Comparison of ENCODE assay signal across 8 cellular contexts in the genomic region with DNA sequence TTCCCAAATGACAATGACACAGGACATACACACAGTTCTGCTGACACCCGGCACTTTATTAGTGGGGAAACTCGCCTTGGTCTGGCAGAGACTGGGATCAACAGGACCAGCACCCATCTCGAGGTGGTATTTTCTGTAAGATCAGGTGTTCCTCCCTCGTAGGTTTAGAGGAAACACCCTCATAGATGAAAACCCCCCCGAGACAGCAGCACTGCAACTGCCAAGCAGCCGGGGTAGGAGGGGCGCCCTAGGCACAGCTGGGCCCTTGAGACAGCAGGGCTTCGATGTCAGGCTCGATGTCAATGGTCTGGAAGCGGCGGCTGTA. TPM values are rescaled to one million over a fixed set of nuclear protein-coding genes. Genes with fewer than 3 reads are reported as not detected.
DNase-seq lines count a peak whose midpoint lies in the region; ATAC-seq, FAIRE-seq and TF ChIP-seq lines count a peak whose summit lies in the region.
"Not testable (repeated sequence)": the region's sequence is repeated elsewhere in the genome, so short reads cannot be mapped to it uniquely, and the experiment has no call there.

No MANE protein-coding gene starts in this region.

- not testable (repeated sequence) for H3K9me3 ChIP-seq in GM12878 (replicated peaks; ENCODE audit: control insufficient read depth, insufficient read depth, low read length); esophagus squamous epithelium; lower lobe of right lung; prostate gland; upper lobe of left lung

- SMC1A ChIA-PET in GM12878 (lab: Charles Lee; ENCODE audit: uncharacterized antibody, unreplicated experiment): interaction anchor here (0.9 to 5.0 kb wide), 6 partner anchors 13 to 59 kb away, joined by 3 to 34 read pairs (median 4); a partner anchor contains a TSS

- peak overlapping the region; percentile 96 for H3K27ac ChIP-seq in GM12878 (ENCODE audit: control insufficient read depth, insufficient read depth)
- H3K27ac ChIP-seq in esophagus squamous epithelium: peak overlapping the region; percentile 84 to 97 (median 90)
- peak overlapping the region; percentile 95 for H3K27ac ChIP-seq in lower lobe of right lung
- H3K27ac ChIP-seq in prostate gland: peak overlapping the region; percentile 81 to 84
- H3K27ac ChIP-seq in upper lobe of left lung: peak overlapping the region; percentile 88 to 95 (median 94)

- peaks cover 27% of the 10 kb centered on the region for H3K79me2 ChIP-seq in GM12878 (ENCODE audit: control insufficient read depth, insufficient read depth, low read length)

- POLR2A ChIA-PET in GM12878 (lab: Charles Lee): interaction anchor here (0.6 to 4.2 kb wide), 7 partner anchors 8 to 916 kb away, joined by 3 to 40 read pairs (median 4); a partner anchor contains a TSS

- peak; percentile 13 for DNase-seq in DMS 273 (lab: John Stamatoyannopoulos, UW; ENCODE audit: unreplicated experiment)
- DNase-seq in Jurkat, Clone E6-1 (ENCODE audit: low read depth, low spot score); GM12878 (ENCODE audit: low read depth, low spot score); esophagus squamous epithelium (lab: John Stamatoyannopoulos, UW); lower lobe of right lung; prostate gland (ENCODE audit: low spot score); upper lobe of left lung: not testable (repeated sequence)

- intact Hi-C loops in GM12878 (cut with micrococcal nuclease; ENCODE audit: unreplicated experiment): loop anchor here (5.0 kb wide), 1 partner anchor 50 kb away; no protein-coding TSS in a partner anchor
- intact Hi-C loops in esophagus squamous epithelium (cut with DNase I); lower lobe of right lung (cut with DNase I): not testable (repeated sequence)
- intact Hi-C loops in prostate gland (cut with DNase I): loop anchor here (5.0 kb wide), 1 partner anchor 55 kb away; a partner anchor contains a TSS

- not testable (repeated sequence) for BruUV-seq in GM12878 (replicated peaks; lab: Mats Ljungman, UMichigan)

- not testable (repeated sequence) for TF ChIP-seq POLR2A in GM12878 (IDR thresholded peaks at IDR 0.05; ENCODE audit: low read depth, low read length); esophagus squamous epithelium (IDR thresholded peaks at IDR 0.05); prostate gland (IDR thresholded peaks at IDR 0.05)
- TF ChIP-seq POLR2A in upper lobe of left lung (IDR thresholded peaks at IDR 0.05): peak in 1 of 4 donors; percentile 23

- peak overlapping the region; percentile 85 for H3K4me3 ChIP-seq in Jurkat, Clone E6-1 (ENCODE audit: low read length)
- peak overlapping the region; percentile 70 for H3K4me3 ChIP-seq in WI38 (ENCODE audit: low read depth, low read length)
- peak overlapping the region; percentile 98 for H3K4me3 ChIP-seq in GM12878
- H3K4me3 ChIP-seq in esophagus squamous epithelium: peak overlapping the region; percentile 47 to 78 (median 72)
- H3K4me3 ChIP-seq in lower lobe of right lung: peak overlapping the region; percentile 84
- peak overlapping the region; percentile 48 to 74 for H3K4me3 ChIP-seq in prostate gland
- peak overlapping the region; percentile 37 to 83 (median 70) for H3K4me3 ChIP-seq in upper lobe of left lung

- not testable (repeated sequence) for TF ChIP-seq RAD21 in GM12878 (IDR thresholded peaks at IDR 0.05; ENCODE audit: insufficient read depth, low read depth, low read length)

- not testable (repeated sequence) for H3K27me3 ChIP-seq in GM12878 (replicated peaks in 1 of 2; ENCODE audit: control insufficient read depth in 2 of 2, insufficient read depth in 2 of 2, low read length in 1 of 2); esophagus squamous epithelium; lower lobe of right lung (ENCODE audit: low read depth); prostate gland (replicated peaks; ENCODE audit: insufficient read depth); upper lobe of left lung

- not testable (repeated sequence) for H2AFZ ChIP-seq in GM12878 (ENCODE audit: control insufficient read depth, low read depth, low read length)

- RAD21 ChIA-PET in GM12878 (lab: Charles Lee; ENCODE audit: unreplicated experiment): interaction anchor here (0.9 to 2.4 kb wide), 5 partner anchors 12 to 56 kb away, joined by 3 to 16 read pairs (median 3); a partner anchor contains a TSS

- TF ChIP-seq EP300 in GM12878 (IDR thresholded peaks at IDR 0.05; ENCODE audit: borderline replicate concordance in 1 of 2, control insufficient read depth in 1 of 2, low read depth in 2 of 2, low read length in 2 of 2); upper lobe of left lung (IDR thresholded peaks at IDR 0.05): not testable (repeated sequence)

- CTCF ChIA-PET in GM12878 (lab: Yijun Ruan, JAX): interaction anchor here (1.0 to 4.1 kb wide), 5 partner anchors 12 to 92 kb away, joined by 3 to 32 read pairs (median 5); a partner anchor contains a TSS

- H3K4me2 ChIP-seq in GM12878 (ENCODE audit: control insufficient read depth, insufficient read depth): peak overlapping the region; percentile 92

- H3K4me1 ChIP-seq in GM12878 (ENCODE audit: control insufficient read depth, insufficient read depth, low read length) (peaks cover 21% of the 10 kb centered on the region), esophagus squamous epithelium (peaks cover 26 to 75% (median 48%) of the 10 kb centered on the region in 3 donors), lower lobe of right lung (peaks cover 45% of the 10 kb centered on the region), upper lobe of left lung (peaks cover 42 to 54% (median 51%) of the 10 kb centered on the region in 4 donors)
- H3K4me1 ChIP-seq in prostate gland (replicated peaks): not testable (repeated sequence)

- not testable (repeated sequence) for H4K20me1 ChIP-seq in GM12878 (ENCODE audit: control insufficient read depth, insufficient read depth)

- FAIRE-seq in GM12878 (lab: Jason Lieb, UNC): not testable (repeated sequence)

- in situ Hi-C loops in GM12878 (cut with MboI): not testable (repeated sequence)

- H3K36me3 ChIP-seq in GM12878 (ENCODE audit: control insufficient read depth in 2 of 2, insufficient read depth in 2 of 2, low read length in 1 of 2) (peaks cover 7 to 26% of the 10 kb centered on the region in 2 experiments), esophagus squamous epithelium (peaks cover 18 to 55% (median 20%) of the 10 kb centered on the region in 3 donors), lower lobe of right lung (peaks cover 58% of the 10 kb centered on the region), upper lobe of left lung (peaks cover 26 to 57% (median 37%) of the 10 kb centered on the region in 4 donors)
- not testable (repeated sequence) for H3K36me3 ChIP-seq in prostate gland

- 4% methylated on average over 9 of the region's 11 CpGs for WGBS in GM12878 (ENCODE audit: insufficient coverage, insufficient replicate concordance, low lambda C conversion rate, missing lambda C conversion rate)
- WGBS in esophagus squamous epithelium, 2 donors: 15 to 16% methylated on average over 6 to 11 of the region's 11 CpGs
- 24% methylated on average over 11 of the region's 11 CpGs for WGBS in prostate gland
- WGBS in upper lobe of left lung, 2 donors: 31 to 35% methylated on average over 5 to 7 of the region's 11 CpGs

- H3K9ac ChIP-seq in GM12878 (ENCODE audit: control insufficient read depth, insufficient read depth, low read length): peak overlapping the region; percentile 94

- ATAC-seq in GM12878: peak; percentile 37
- ATAC-seq in lower lobe of right lung: peak in 1 of 2 donors; percentile 5
- peak in 1 of 2 donors; percentile 1 for ATAC-seq in upper lobe of left lung (ENCODE audit: low FRiP score in 2 of 2)

- not testable (repeated sequence) for TF ChIP-seq CTCF in WI38 (IDR thresholded peaks at IDR 0.05; ENCODE audit: low read depth, low read length); GM12878 (IDR thresholded peaks at IDR 0.05 in 2 of 3, conservative IDR thresholded peaks at IDR 0.05 in 1 of 3; ENCODE audit: control insufficient read depth in 2 of 3, extremely low read depth in 1 of 3, insufficient read depth in 1 of 3, low read depth in 3 of 3, low read length in 3 of 3); esophagus squamous epithelium (IDR thresholded peaks at IDR 0.05); lower lobe of right lung (IDR thresholded peaks at IDR 0.05); prostate gland (IDR thresholded peaks at IDR 0.05); upper lobe of left lung (IDR thresholded peaks at IDR 0.05)

RNA-seq across cellular contexts. Expression of a gene that starts 1.1 kb away (rescaled TPM):
- 208 TPM for polyA plus RNA-seq in Jurkat, Clone E6-1 (2012; ENCODE audit: insufficient read depth, insufficient read length)
- 28.0 and 29.5 TPM in 2 replicates for total RNA-seq in GM12878 (2013; cell fraction: nucleolus; rRNA removed)
- total RNA-seq in GM12878 (2014; rRNA removed) (639 and 705 TPM in 2 replicates), GM12878 (2014; rRNA removed; fragmentation: Illumina TruSeq; extraction: Trizol) (210 and 245 TPM in 2 replicates), GM12878 (2021) (555 and 560 TPM in 2 replicates), esophagus squamous epithelium (100 to 1,000 TPM; 126 to 400 (median 228) TPM), lower lobe of right lung (450 TPM), prostate gland (100 to 1,000 TPM; 250 to 279 TPM), upper lobe of left lung (100 to 1,000 TPM; 174 to 603 (median 445) TPM)
- 149 TPM for polyA plus RNA-seq in GM12878 (2011; ENCODE audit: low read depth)
- polyA plus RNA-seq in GM12878 (2011; rRNA removed) (70.8 and 155 TPM in 2 replicates), GM12878 (2014; fragmentation: Illumina TruSeq; extraction: Trizol) (12.8 and 143 TPM in 2 replicates), GM12878 (2014; fragmentation: Nextera tagmentation; extraction: Ambion mirVana) (100 to 1,000 TPM in 1 of 2 experiments, 10 to 100 TPM in 1; 32.0 to 174 TPM), GM12878 (2014; rRNA removed) (947 and 967 TPM in 2 replicates), GM12878 (2016; fragmentation: Nextera tagmentation; extraction: Ambion mirVana) (1,000 to 10,000 TPM; 1,103 to 1,121 TPM)
- 287 and 437 TPM in 2 replicates for polyA plus RNA-seq in GM12878 (2011; cell fraction: cytosol; rRNA removed)
- polyA plus RNA-seq in GM12878 (2011; cell fraction: nucleus; rRNA removed): 173 and 177 TPM in 2 replicates
- polyA plus RNA-seq in GM12878 (2012): 320 and 364 TPM in 2 replicates
- polyA minus RNA-seq in GM12878 (2011; rRNA and poly(A)+ RNA removed): 42.4 and 98.3 TPM in 2 replicates
- polyA minus RNA-seq in GM12878 (2011; cell fraction: cytosol; rRNA and poly(A)+ RNA removed): 48.2 and 50.4 TPM in 2 replicates
- 27.4 and 51.1 TPM in 2 replicates for polyA minus RNA-seq in GM12878 (2011; cell fraction: nucleus; rRNA and poly(A)+ RNA removed)

RNA-seq across cellular contexts. Expression of a gene that starts 17.2 kb away (rescaled TPM):
- 35.0 TPM for polyA plus RNA-seq in Jurkat, Clone E6-1 (2012; ENCODE audit: insufficient read depth, insufficient read length)
- total RNA-seq in GM12878 (2013; cell fraction: nucleolus; rRNA removed): 110 and 117 TPM in 2 replicates
- total RNA-seq in GM12878 (2014; rRNA removed) (24.8 and 26.5 TPM in 2 replicates), GM12878 (2014; rRNA removed; fragmentation: Illumina TruSeq; extraction: Trizol) (57.6 and 58.8 TPM in 2 replicates), GM12878 (2021) (68.4 and 75.8 TPM in 2 replicates), esophagus squamous epithelium (10 to 100 TPM in 3 of 4 donors, 1 to 10 TPM in 1; 8.1 to 29.6 (median 19.3) TPM), lower lobe of right lung (71.3 TPM), prostate gland (10 to 100 TPM; 18.3 to 30.8 TPM), upper lobe of left lung (100 to 1,000 TPM in 2 of 6 donors, 10 to 100 TPM in 4; 28.1 to 190 (median 66.9) TPM)
- polyA plus RNA-seq in GM12878 (2011; ENCODE audit: low read depth): 45.0 TPM
- polyA plus RNA-seq in GM12878 (2011; rRNA removed) (72.1 and 77.1 TPM in 2 replicates), GM12878 (2014; fragmentation: Illumina TruSeq; extraction: Trizol) (70.6 and 80.9 TPM in 2 replicates), GM12878 (2014; fragmentation: Nextera tagmentation; extraction: Ambion mirVana) (10 to 100 TPM; 40.3 to 49.3 TPM), GM12878 (2014; rRNA removed) (62.3 and 69.3 TPM in 2 replicates), GM12878 (2016; fragmentation: Nextera tagmentation; extraction: Ambion mirVana) (10 to 100 TPM; 69.6 to 69.7 TPM)
- polyA plus RNA-seq in GM12878 (2011; cell fraction: cytosol; rRNA removed): 58.3 and 61.3 TPM in 2 replicates
- polyA plus RNA-seq in GM12878 (2011; cell fraction: nucleus; rRNA removed): 74.7 and 82.1 TPM in 2 replicates
- 46.7 and 50.0 TPM in 2 replicates for polyA plus RNA-seq in GM12878 (2012)
- polyA minus RNA-seq in GM12878 (2011; rRNA and poly(A)+ RNA removed): 107 and 161 TPM in 2 replicates
- 24.5 and 27.2 TPM in 2 replicates for polyA minus RNA-seq in GM12878 (2011; cell fraction: cytosol; rRNA and poly(A)+ RNA removed)
- polyA minus RNA-seq in GM12878 (2011; cell fraction: nucleus; rRNA and poly(A)+ RNA removed): 36.3 and 64.6 TPM in 2 replicates

RNA-seq across cellular contexts. Expression of a gene that starts 54.7 kb away (rescaled TPM):
- 624 TPM for polyA plus RNA-seq in Jurkat, Clone E6-1 (2012; ENCODE audit: insufficient read depth, insufficient read length)
- 56.0 and 62.2 TPM in 2 replicates for total RNA-seq in GM12878 (2013; cell fraction: nucleolus; rRNA removed)
- total RNA-seq in GM12878 (2014; rRNA removed) (246 and 269 TPM in 2 replicates), GM12878 (2014; rRNA removed; fragmentation: Illumina TruSeq; extraction: Trizol) (414 and 415 TPM in 2 replicates), GM12878 (2021) (463 and 474 TPM in 2 replicates), esophagus squamous epithelium (100 to 1,000 TPM; 290 to 421 (median 345) TPM), lower lobe of right lung (601 TPM), prostate gland (100 to 1,000 TPM; 296 to 343 TPM), upper lobe of left lung (100 to 1,000 TPM; 206 to 611 (median 456) TPM)
- 370 TPM for polyA plus RNA-seq in GM12878 (2011; ENCODE audit: low read depth)
- polyA plus RNA-seq in GM12878 (2011; rRNA removed) (265 and 285 TPM in 2 replicates), GM12878 (2014; fragmentation: Illumina TruSeq; extraction: Trizol) (568 and 674 TPM in 2 replicates), GM12878 (2014; fragmentation: Nextera tagmentation; extraction: Ambion mirVana) (1,000 to 10,000 TPM in 1 of 2 experiments, 100 to 1,000 TPM in 1; 696 to 1,049 TPM), GM12878 (2014; rRNA removed) (332 and 351 TPM in 2 replicates), GM12878 (2016; fragmentation: Nextera tagmentation; extraction: Ambion mirVana) (100 to 1,000 TPM; 683 to 684 TPM)
- polyA plus RNA-seq in GM12878 (2011; cell fraction: cytosol; rRNA removed): 340 and 373 TPM in 2 replicates
- 212 and 231 TPM in 2 replicates for polyA plus RNA-seq in GM12878 (2011; cell fraction: nucleus; rRNA removed)
- 407 and 450 TPM in 2 replicates for polyA plus RNA-seq in GM12878 (2012)
- polyA minus RNA-seq in GM12878 (2011; rRNA and poly(A)+ RNA removed): 265 and 343 TPM in 2 replicates
- polyA minus RNA-seq in GM12878 (2011; cell fraction: cytosol; rRNA and poly(A)+ RNA removed): 183 and 242 TPM in 2 replicates
- polyA minus RNA-seq in GM12878 (2011; cell fraction: nucleus; rRNA and poly(A)+ RNA removed): 51.5 and 60.5 TPM in 2 replicates

RNA-seq across cellular contexts. Expression of a gene that starts 55.1 kb away (rescaled TPM):
- 10.1 TPM for polyA plus RNA-seq in Jurkat, Clone E6-1 (2012; ENCODE audit: insufficient read depth, insufficient read length)
- total RNA-seq in GM12878 (2013; cell fraction: nucleolus; rRNA removed): 34.8 and 38.6 TPM in 2 replicates
- total RNA-seq in GM12878 (2014; rRNA removed) (17.3 and 17.7 TPM in 2 replicates), GM12878 (2014; rRNA removed; fragmentation: Illumina TruSeq; extraction: Trizol) (12.7 and 13.7 TPM in 2 replicates), GM12878 (2021) (17.7 and 18.3 TPM in 2 replicates), esophagus squamous epithelium (10 to 100 TPM; 10.9 to 17.8 (median 16.0) TPM), lower lobe of right lung (38.8 TPM), prostate gland (10 to 100 TPM; 39.6 to 70.0 TPM), upper lobe of left lung (10 to 100 TPM; 21.8 to 52.3 (median 39.5) TPM)
- polyA plus RNA-seq in GM12878 (2011; ENCODE audit: low read depth): 12.8 TPM
- polyA plus RNA-seq in GM12878 (2011; rRNA removed) (11.6 and 18.2 TPM in 2 replicates), GM12878 (2014; fragmentation: Illumina TruSeq; extraction: Trizol) (27.6 and 30.5 TPM in 2 replicates), GM12878 (2014; fragmentation: Nextera tagmentation; extraction: Ambion mirVana) (1 to 10 TPM; 6.5 to 7.1 TPM), GM12878 (2014; rRNA removed) (22.4 and 25.5 TPM in 2 replicates), GM12878 (2016; fragmentation: Nextera tagmentation; extraction: Ambion mirVana) (10 to 100 TPM; 27.6 to 27.9 TPM)
- 25.0 and 27.8 TPM in 2 replicates for polyA plus RNA-seq in GM12878 (2011; cell fraction: cytosol; rRNA removed)
- 9.3 and 9.7 TPM in 2 replicates for polyA plus RNA-seq in GM12878 (2011; cell fraction: nucleus; rRNA removed)
- polyA plus RNA-seq in GM12878 (2012): 13.8 and 18.9 TPM in 2 replicates
- polyA minus RNA-seq in GM12878 (2011; rRNA and poly(A)+ RNA removed): 19.4 and 27.8 TPM in 2 replicates
- 6.1 and 8.2 TPM in 2 replicates for polyA minus RNA-seq in GM12878 (2011; cell fraction: cytosol; rRNA and poly(A)+ RNA removed)
- polyA minus RNA-seq in GM12878 (2011; cell fraction: nucleus; rRNA and poly(A)+ RNA removed): 12.0 and 24.1 TPM in 2 replicates
